27 cellular contexts compared by ENCODE assay signal in genomic region chr16:55613578-55614333, GRCh38. TPM values are rescaled to one million over a fixed set of nuclear protein-coding genes. Genes with fewer than 3 reads are reported as not detected.
"Had no signal": no experiment of that assay in that cellular context is flagged by ENCODE, and none has a peak within 500 bp of the region (broad histone marks: within the 10 kb centered on the region; RNA-seq: fewer than 3 reads in every experiment).

No MANE protein-coding gene starts in this region.

- H3K27ac ChIP-seq: gastroesophageal sphincter, hepatocyte, left ventricle myocardium inferior, lower lobe of right lung, psoas muscle, right lobe of liver, stomach, thoracic aorta, transverse colon had no signal

- H3K27me3 Mint-ChIP-seq: dendritic cell treated with granulocyte-macrophage colony-stimulating factor and Interleukin-4, amounts not matched to agents 40 ng/mL and 50 ng/mL, for 4 days had no signal

- H3K27me3 ChIP-seq: gastroesophageal sphincter, hepatocyte, right lobe of liver had no signal

- H3K4me1 ChIP-seq: gastroesophageal sphincter, left ventricle myocardium inferior, lower lobe of right lung, psoas muscle, right lobe of liver, stomach, transverse colon had no signal

- H3K4me1 Mint-ChIP-seq: naive B cell; nephron; stimulated activated naive B cell treated with anti-CD40 and anti-IgM and Interleukin-4, amounts not matched to agents 10 μg/mL and 1 μg/mL and 100 μg/mL, for 72 hours had no signal

- H3K9me3 ChIP-seq: lower lobe of right lung, psoas muscle, right lobe of liver, transverse colon had no signal

- H3K36me3 ChIP-seq: gastroesophageal sphincter, left ventricle myocardium inferior, lower lobe of right lung, right lobe of liver, stomach, thoracic aorta, transverse colon had no signal

- H3K4me3 Mint-ChIP-seq: dendritic cell treated with granulocyte-macrophage colony-stimulating factor and Interleukin-4, amounts not matched to agents 40 ng/mL and 50 ng/mL, for 4 days; naive B cell; nephron; stimulated activated naive B cell treated with anti-CD40 and anti-IgM and Interleukin-4, amounts not matched to agents 10 μg/mL and 1 μg/mL and 100 μg/mL, for 72 hours had no signal

- DNase-seq: cerebellar nuclear complex; effector CD4-positive, alpha-beta T cell; head of caudate nucleus; kidney; left cardiac atrium; left ventricle myocardium inferior; lower lobe of right lung; mesenchymal stem cell; naive B cell; occipital lobe; psoas muscle; retina; right lobe of liver; stimulated activated CD4-positive, alpha-beta T cell treated with anti-CD3 and anti-CD28 coated beads, Interleukin-2, amount 100 ng/mL, for 24 hours; stimulated activated CD4-positive, alpha-beta T cell treated with anti-CD3 and anti-CD28 coated beads, Interleukin-4, amount 100 ng/mL, for 4 hours; stimulated activated naive B cell treated with anti-CD40 and anti-IgM and Interleukin-4, amounts not matched to agents 10 μg/mL and 1 μg/mL and 100 μg/mL, for 72 hours; stomach; substantia nigra; transverse colon had no signal

- H3K36me3 Mint-ChIP-seq: stimulated activated naive B cell treated with anti-CD40 and anti-IgM and Interleukin-4, amounts not matched to agents 10 μg/mL and 1 μg/mL and 100 μg/mL, for 72 hours had no signal

- H3K4me3 ChIP-seq: gastroesophageal sphincter, hepatocyte, left ventricle myocardium inferior, lower lobe of right lung, psoas muscle, right lobe of liver, stomach, thoracic aorta, transverse colon had no signal

- H3K27ac Mint-ChIP-seq: dendritic cell treated with granulocyte-macrophage colony-stimulating factor and Interleukin-4, amounts not matched to agents 40 ng/mL and 50 ng/mL, for 4 days; naive B cell; nephron; stimulated activated naive B cell treated with anti-CD40 and anti-IgM and Interleukin-4, amounts not matched to agents 10 μg/mL and 1 μg/mL and 100 μg/mL, for 72 hours had no signal

RNA-seq across cellular contexts. Expression of gene SLC6A2, which starts 42.0 kb away (rescaled TPM):
- total RNA-seq: esophagus mucosa, fibroblast of lung, fibroblast of villous mesenchyme, left cardiac atrium, left ventricle myocardium inferior, lower lobe of right lung, occipital lobe, psoas muscle had no signal
- polyA plus RNA-seq: fibroblast of lung had no signal

RNA-seq across cellular contexts. Expression of gene CAPNS2, which starts 47.3 kb away (rescaled TPM):
- total RNA-seq: left ventricle myocardium inferior, occipital lobe had no signal
- polyA plus RNA-seq: fibroblast of lung, hepatocyte had no signal
